2 cellular contexts compared by ENCODE assay signal in the genomic region with DNA sequence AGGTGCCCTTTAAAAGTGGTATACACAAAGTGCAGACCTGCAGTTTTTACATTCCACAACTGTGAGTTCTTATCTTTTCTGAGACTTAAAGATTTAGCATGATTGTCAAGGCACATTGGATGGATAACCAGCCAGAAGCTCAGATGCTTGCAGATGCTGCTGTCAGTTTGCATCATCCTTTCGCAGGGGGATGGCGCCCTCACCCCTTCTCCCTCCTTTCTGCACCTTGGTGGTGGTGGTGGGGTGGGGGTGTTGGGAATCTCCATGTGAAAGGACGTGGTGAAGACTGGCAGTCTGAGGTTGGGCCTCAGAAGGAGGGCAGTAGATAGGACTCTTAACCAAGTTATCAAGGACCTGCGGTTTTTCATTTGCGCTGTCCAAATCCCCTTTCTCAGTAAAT.
TF ChIP-seq lines count a peak whose summit lies in the region.

No MANE protein-coding gene starts in this region.

TF ChIP-seq in GM23338, 12 proteins besides CTCF, POLR2A, EP300 and RAD21:
- TF ChIP-seq, protein P1, sequence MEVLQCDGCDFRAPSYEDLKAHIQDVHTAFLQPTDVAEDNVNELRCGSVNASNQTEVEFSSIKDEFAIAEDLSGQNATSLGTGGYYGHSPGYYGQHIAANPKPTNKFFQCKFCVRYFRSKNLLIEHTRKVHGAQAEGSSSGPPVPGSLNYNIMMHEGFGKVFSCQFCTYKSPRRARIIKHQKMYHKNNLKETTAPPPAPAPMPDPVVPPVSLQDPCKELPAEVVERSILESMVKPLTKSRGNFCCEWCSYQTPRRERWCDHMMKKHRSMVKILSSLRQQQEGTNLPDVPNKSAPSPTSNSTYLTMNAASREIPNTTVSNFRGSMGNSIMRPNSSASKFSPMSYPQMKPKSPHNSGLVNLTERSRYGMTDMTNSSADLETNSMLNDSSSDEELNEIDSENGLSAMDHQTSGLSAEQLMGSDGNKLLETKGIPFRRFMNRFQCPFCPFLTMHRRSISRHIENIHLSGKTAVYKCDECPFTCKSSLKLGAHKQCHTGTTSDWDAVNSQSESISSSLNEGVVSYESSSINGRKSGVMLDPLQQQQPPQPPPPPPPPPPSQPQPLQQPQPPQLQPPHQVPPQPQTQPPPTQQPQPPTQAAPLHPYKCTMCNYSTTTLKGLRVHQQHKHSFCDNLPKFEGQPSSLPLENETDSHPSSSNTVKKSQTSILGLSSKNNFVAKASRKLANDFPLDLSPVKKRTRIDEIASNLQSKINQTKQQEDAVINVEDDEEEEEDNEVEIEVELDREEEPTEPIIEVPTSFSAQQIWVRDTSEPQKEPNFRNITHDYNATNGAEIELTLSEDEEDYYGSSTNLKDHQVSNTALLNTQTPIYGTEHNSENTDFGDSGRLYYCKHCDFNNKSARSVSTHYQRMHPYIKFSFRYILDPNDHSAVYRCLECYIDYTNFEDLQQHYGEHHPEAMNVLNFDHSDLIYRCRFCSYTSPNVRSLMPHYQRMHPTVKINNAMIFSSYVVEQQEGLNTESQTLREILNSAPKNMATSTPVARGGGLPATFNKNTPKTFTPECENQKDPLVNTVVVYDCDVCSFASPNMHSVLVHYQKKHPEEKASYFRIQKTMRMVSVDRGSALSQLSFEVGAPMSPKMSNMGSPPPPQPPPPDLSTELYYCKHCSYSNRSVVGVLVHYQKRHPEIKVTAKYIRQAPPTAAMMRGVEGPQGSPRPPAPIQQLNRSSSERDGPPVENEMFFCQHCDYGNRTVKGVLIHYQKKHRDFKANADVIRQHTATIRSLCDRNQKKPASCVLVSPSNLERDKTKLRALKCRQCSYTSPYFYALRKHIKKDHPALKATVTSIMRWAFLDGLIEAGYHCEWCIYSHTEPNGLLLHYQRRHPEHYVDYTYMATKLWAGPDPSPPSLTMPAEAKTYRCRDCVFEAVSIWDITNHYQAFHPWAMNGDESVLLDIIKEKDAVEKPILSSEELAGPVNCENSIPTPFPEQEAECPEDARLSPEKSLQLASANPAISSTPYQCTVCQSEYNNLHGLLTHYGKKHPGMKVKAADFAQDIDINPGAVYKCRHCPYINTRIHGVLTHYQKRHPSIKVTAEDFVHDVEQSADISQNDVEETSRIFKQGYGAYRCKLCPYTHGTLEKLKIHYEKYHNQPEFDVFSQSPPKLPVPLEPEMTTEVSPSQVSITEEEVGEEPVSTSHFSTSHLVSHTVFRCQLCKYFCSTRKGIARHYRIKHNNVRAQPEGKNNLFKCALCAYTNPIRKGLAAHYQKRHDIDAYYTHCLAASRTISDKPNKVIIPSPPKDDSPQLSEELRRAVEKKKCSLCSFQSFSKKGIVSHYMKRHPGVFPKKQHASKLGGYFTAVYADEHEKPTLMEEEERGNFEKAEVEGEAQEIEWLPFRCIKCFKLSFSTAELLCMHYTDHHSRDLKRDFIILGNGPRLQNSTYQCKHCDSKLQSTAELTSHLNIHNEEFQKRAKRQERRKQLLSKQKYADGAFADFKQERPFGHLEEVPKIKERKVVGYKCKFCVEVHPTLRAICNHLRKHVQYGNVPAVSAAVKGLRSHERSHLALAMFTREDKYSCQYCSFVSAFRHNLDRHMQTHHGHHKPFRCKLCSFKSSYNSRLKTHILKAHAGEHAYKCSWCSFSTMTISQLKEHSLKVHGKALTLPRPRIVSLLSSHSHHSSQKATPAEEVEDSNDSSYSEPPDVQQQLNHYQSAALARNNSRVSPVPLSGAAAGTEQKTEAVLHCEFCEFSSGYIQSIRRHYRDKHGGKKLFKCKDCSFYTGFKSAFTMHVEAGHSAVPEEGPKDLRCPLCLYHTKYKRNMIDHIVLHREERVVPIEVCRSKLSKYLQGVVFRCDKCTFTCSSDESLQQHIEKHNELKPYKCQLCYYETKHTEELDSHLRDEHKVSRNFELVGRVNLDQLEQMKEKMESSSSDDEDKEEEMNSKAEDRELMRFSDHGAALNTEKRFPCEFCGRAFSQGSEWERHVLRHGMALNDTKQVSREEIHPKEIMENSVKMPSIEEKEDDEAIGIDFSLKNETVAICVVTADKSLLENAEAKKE (CRISPR knock-in tag; IDR thresholded peaks at IDR 0.05): peak; percentile 76; the same call in 1 of the 2 replicates
- TF ChIP-seq, protein P2, sequence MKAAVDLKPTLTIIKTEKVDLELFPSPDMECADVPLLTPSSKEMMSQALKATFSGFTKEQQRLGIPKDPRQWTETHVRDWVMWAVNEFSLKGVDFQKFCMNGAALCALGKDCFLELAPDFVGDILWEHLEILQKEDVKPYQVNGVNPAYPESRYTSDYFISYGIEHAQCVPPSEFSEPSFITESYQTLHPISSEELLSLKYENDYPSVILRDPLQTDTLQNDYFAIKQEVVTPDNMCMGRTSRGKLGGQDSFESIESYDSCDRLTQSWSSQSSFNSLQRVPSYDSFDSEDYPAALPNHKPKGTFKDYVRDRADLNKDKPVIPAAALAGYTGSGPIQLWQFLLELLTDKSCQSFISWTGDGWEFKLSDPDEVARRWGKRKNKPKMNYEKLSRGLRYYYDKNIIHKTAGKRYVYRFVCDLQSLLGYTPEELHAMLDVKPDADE (IDR thresholded peaks at IDR 0.05): no peak
TF ChIP-seq in GM23338: peak in this region for 1.

TF ChIP-seq in K562, 482 proteins besides CTCF, POLR2A, EP300 and RAD21:
- TF ChIP-seq, protein P3, sequence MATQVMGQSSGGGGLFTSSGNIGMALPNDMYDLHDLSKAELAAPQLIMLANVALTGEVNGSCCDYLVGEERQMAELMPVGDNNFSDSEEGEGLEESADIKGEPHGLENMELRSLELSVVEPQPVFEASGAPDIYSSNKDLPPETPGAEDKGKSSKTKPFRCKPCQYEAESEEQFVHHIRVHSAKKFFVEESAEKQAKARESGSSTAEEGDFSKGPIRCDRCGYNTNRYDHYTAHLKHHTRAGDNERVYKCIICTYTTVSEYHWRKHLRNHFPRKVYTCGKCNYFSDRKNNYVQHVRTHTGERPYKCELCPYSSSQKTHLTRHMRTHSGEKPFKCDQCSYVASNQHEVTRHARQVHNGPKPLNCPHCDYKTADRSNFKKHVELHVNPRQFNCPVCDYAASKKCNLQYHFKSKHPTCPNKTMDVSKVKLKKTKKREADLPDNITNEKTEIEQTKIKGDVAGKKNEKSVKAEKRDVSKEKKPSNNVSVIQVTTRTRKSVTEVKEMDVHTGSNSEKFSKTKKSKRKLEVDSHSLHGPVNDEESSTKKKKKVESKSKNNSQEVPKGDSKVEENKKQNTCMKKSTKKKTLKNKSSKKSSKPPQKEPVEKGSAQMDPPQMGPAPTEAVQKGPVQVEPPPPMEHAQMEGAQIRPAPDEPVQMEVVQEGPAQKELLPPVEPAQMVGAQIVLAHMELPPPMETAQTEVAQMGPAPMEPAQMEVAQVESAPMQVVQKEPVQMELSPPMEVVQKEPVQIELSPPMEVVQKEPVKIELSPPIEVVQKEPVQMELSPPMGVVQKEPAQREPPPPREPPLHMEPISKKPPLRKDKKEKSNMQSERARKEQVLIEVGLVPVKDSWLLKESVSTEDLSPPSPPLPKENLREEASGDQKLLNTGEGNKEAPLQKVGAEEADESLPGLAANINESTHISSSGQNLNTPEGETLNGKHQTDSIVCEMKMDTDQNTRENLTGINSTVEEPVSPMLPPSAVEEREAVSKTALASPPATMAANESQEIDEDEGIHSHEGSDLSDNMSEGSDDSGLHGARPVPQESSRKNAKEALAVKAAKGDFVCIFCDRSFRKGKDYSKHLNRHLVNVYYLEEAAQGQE (CRISPR knock-in tag; IDR thresholded peaks at IDR 0.05; ENCODE audit: low read depth): 0 out of 2 replicates have a peak, but pooled peaks have one; percentile 51
- TF ChIP-seq TFAM (CRISPR knock-in tag; conservative IDR thresholded peaks at IDR 0.05): no peak
- no peak for TF ChIP-seq NR2C2 (CRISPR knock-in tag; IDR thresholded peaks at IDR 0.05)
- no peak for TF ChIP-seq NR2C2 (tag; IDR thresholded peaks at IDR 0.05)
- TF ChIP-seq NONO (IDR thresholded peaks at IDR 0.05; ENCODE audit: low read depth in 2 of 2, low read length in 1 of 2): no peak
- no peak for TF ChIP-seq DACH1 (IDR thresholded peaks at IDR 0.05; ENCODE audit: partially characterized antibody)
- no peak for TF ChIP-seq PTBP1 (IDR thresholded peaks at IDR 0.05; ENCODE audit: low read depth, low read length)
- no peak for TF ChIP-seq CEBPG (CRISPR knock-in tag; IDR thresholded peaks at IDR 0.05)
- peak; percentile 12 to 59; a peak in 2 of 4 replicates for TF ChIP-seq CEBPG (tag; conservative IDR thresholded peaks at IDR 0.05 in 1 of 2, IDR thresholded peaks at IDR 0.05 in 1 of 2)
- TF ChIP-seq, protein P4, sequence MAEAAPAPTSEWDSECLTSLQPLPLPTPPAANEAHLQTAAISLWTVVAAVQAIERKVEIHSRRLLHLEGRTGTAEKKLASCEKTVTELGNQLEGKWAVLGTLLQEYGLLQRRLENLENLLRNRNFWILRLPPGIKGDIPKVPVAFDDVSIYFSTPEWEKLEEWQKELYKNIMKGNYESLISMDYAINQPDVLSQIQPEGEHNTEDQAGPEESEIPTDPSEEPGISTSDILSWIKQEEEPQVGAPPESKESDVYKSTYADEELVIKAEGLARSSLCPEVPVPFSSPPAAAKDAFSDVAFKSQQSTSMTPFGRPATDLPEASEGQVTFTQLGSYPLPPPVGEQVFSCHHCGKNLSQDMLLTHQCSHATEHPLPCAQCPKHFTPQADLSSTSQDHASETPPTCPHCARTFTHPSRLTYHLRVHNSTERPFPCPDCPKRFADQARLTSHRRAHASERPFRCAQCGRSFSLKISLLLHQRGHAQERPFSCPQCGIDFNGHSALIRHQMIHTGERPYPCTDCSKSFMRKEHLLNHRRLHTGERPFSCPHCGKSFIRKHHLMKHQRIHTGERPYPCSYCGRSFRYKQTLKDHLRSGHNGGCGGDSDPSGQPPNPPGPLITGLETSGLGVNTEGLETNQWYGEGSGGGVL (CRISPR knock-in tag; IDR thresholded peaks at IDR 0.05): no peak
- TF ChIP-seq ZNF830 (CRISPR knock-in tag; IDR thresholded peaks at IDR 0.05): no peak
- TF ChIP-seq SIRT6 (IDR thresholded peaks at IDR 0.05; ENCODE audit: low read depth, low read length): no peak
- no peak for TF ChIP-seq ZZZ3 (IDR thresholded peaks at IDR 0.05)
- TF ChIP-seq, protein P5, sequence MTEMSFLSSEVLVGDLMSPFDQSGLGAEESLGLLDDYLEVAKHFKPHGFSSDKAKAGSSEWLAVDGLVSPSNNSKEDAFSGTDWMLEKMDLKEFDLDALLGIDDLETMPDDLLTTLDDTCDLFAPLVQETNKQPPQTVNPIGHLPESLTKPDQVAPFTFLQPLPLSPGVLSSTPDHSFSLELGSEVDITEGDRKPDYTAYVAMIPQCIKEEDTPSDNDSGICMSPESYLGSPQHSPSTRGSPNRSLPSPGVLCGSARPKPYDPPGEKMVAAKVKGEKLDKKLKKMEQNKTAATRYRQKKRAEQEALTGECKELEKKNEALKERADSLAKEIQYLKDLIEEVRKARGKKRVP (CRISPR knock-in tag; IDR thresholded peaks at IDR 0.05): peak; percentile 62; the same call in 1 of the 2 replicates
- no peak for TF ChIP-seq PYGO2 (tag; IDR thresholded peaks at IDR 0.05)
- no peak for TF ChIP-seq ZSCAN29 (IDR thresholded peaks at IDR 0.05)
